ENCODE assay signal across 16 cellular contexts in the genomic region with DNA sequence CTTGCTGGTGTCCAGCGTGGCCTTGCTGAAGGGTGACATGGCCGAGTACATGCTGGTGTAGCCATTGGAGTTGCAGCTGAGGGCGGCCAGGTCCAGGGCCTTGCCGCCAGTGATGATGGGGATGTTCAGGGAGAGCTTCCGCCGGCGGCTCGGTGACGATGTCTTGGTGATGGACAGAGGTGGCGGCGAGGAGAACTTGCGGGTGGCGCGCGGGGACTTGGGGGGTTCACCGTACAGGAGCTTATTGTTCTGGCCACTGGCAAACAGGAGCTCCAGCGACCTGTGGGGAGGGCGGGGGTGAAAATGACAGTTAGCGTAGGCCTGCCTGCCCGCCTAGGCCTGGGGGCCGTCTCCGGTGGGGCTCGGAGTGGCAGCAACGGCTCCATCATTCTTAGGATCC. TPM values are rescaled to one million over a fixed set of nuclear protein-coding genes. Genes with fewer than 3 reads are reported as not detected.
DNase-seq lines count a peak whose midpoint lies in the region; ATAC-seq and TF ChIP-seq lines count a peak whose summit lies in the region.
"Had no signal": no experiment of that assay in that cellular context is flagged by ENCODE, and none has a peak within 500 bp of the region (broad histone marks: within the 10 kb centered on the region; RNA-seq: fewer than 3 reads in every experiment).

No MANE protein-coding gene starts in this region.

- no peaks in the 10 kb centered on the region for H3K9me3 Mint-ChIP-seq in activated T-helper 1 cell treated with anti-CD3 and anti-CD28 coated beads, Interleukin-12 subunit alpha, Interleukin-12 subunit beta, Interleukin-2, Interleukin-4 antibody, amounts not matched to agents 30 ng/mL and 10 ng/mL and 1 ng/mL, durations not matched to agents 14 hours and 24 hours and 36 hours
- H3K9me3 Mint-ChIP-seq in osteocyte (ENCODE audit: unreplicated experiment) = no peaks in the 10 kb centered on the region
- H3K9me3 Mint-ChIP-seq: activated CD4-positive, alpha-beta memory T cell treated with anti-CD3 and anti-CD28 coated beads for 36 hours; CD4-positive, alpha-beta T cell had no signal

- peaks cover 4% of the 10 kb centered on the region for H3K27me3 Mint-ChIP-seq in activated T-helper 1 cell treated with anti-CD3 and anti-CD28 coated beads, Interleukin-12 subunit alpha, Interleukin-12 subunit beta, Interleukin-2, Interleukin-4 antibody, amounts not matched to agents 30 ng/mL and 10 ng/mL and 1 ng/mL, durations not matched to agents 14 hours and 24 hours and 36 hours (ENCODE audit: insufficient read depth)
- peaks cover 3% of the 10 kb centered on the region for H3K27me3 Mint-ChIP-seq in osteocyte (ENCODE audit: unreplicated experiment)
- H3K27me3 Mint-ChIP-seq: activated CD4-positive, alpha-beta memory T cell treated with anti-CD3 and anti-CD28 coated beads for 36 hours; CD4-positive, alpha-beta T cell had no signal

- peak overlapping the region; percentile 18 for H3K27ac Mint-ChIP-seq in activated T-helper 1 cell treated with anti-CD3 and anti-CD28 coated beads, Interleukin-12 subunit alpha, Interleukin-12 subunit beta, Interleukin-2, Interleukin-4 antibody, amounts not matched to agents 30 ng/mL and 10 ng/mL and 1 ng/mL, durations not matched to agents 14 hours and 24 hours and 36 hours
- peak overlapping the region; percentile 31 for H3K27ac Mint-ChIP-seq in osteocyte (ENCODE audit: unreplicated experiment)
- H3K27ac Mint-ChIP-seq: activated CD4-positive, alpha-beta memory T cell treated with anti-CD3 and anti-CD28 coated beads for 36 hours; CD4-positive, alpha-beta T cell had no signal

- H3K27ac ChIP-seq in DND-41 (ENCODE audit: low read length) = peak overlapping the region; percentile 46; the same call in 1 of the 2 replicates
- H3K27ac ChIP-seq: ascending aorta, GM23248, psoas muscle, thoracic aorta had no signal

- no peaks in the 10 kb centered on the region for H3K79me2 ChIP-seq in DND-41 (ENCODE audit: insufficient read depth, low read length)

- TF ChIP-seq CTCF in DND-41 (IDR thresholded peaks at IDR 0.05; ENCODE audit: borderline replicate concordance, extremely low read depth, low read length, poor library complexity, severe bottlenecking) = no peak
- no peak for TF ChIP-seq CTCF in osteocyte (IDR thresholded peaks at IDR 0.05)

- H3K36me3 Mint-ChIP-seq in activated T-helper 1 cell treated with anti-CD3 and anti-CD28 coated beads, Interleukin-12 subunit alpha, Interleukin-12 subunit beta, Interleukin-2, Interleukin-4 antibody, amounts not matched to agents 30 ng/mL and 10 ng/mL and 1 ng/mL, durations not matched to agents 14 hours and 24 hours and 36 hours (ENCODE audit: low read depth) = no peaks in the 10 kb centered on the region
- H3K36me3 Mint-ChIP-seq in osteocyte (ENCODE audit: unreplicated experiment) = no peaks in the 10 kb centered on the region
- H3K36me3 Mint-ChIP-seq: activated CD4-positive, alpha-beta memory T cell treated with anti-CD3 and anti-CD28 coated beads for 36 hours had no signal

- intact Hi-C loops in activated T-helper 1 cell treated with anti-CD3 and anti-CD28 coated beads, Interleukin-12 subunit alpha, Interleukin-12 subunit beta, Interleukin-2, Interleukin-4 antibody, amounts not matched to agents 30 ng/mL and 10 ng/mL and 1 ng/mL, durations not matched to agents 14 hours and 24 hours and 36 hours (cut with micrococcal nuclease) = no loop called here

- no peaks in the 10 kb centered on the region for H3K36me3 ChIP-seq in DND-41 (ENCODE audit: insufficient read depth, low read length)
- H3K36me3 ChIP-seq: ascending aorta, thoracic aorta had no signal

- H3K9me3 ChIP-seq in DND-41 (ENCODE audit: insufficient read depth, low read length, severe bottlenecking) = no peaks in the 10 kb centered on the region
- H3K9me3 ChIP-seq: ascending aorta, psoas muscle, thoracic aorta had no signal

- ATAC-seq in DND-41 (ENCODE audit: insufficient read depth, low read depth) (no peak; the same call in 2 of the 3 replicates), HG03095 (IDR thresholded peaks at IDR 0.05; ENCODE audit: unreplicated experiment) (peak; percentile 2), HG02678 (IDR thresholded peaks at IDR 0.05; ENCODE audit: unreplicated experiment) (no peak), GM19395 (IDR thresholded peaks at IDR 0.05; ENCODE audit: unreplicated experiment) (no peak)

- no peaks in the 10 kb centered on the region for H3K27me3 ChIP-seq in DND-41 (ENCODE audit: insufficient read depth, low read length, poor library complexity)
- H3K27me3 ChIP-seq: ascending aorta had no signal

- no peak for DNase-seq in DND-41
- no peak for DNase-seq in activated T-helper 1 cell treated with anti-CD3 and anti-CD28 coated beads, Interleukin-12 subunit alpha, Interleukin-12 subunit beta, Interleukin-2, Interleukin-4 antibody, amounts not matched to agents 30 ng/mL and 10 ng/mL and 1 ng/mL, durations not matched to agents 14 hours and 24 hours and 36 hours (ENCODE audit: low spot score)
- no peak for DNase-seq in osteocyte (ENCODE audit: extremely low spot score, unreplicated experiment)
- no peak for DNase-seq in activated CD8-positive, alpha-beta memory T cell treated with anti-CD3 and anti-CD28 coated beads, Interleukin-2, amount 50 U/mL, for 4 hours
- no peak for DNase-seq in SKM-1 (lab: John Stamatoyannopoulos, UW; ENCODE audit: unreplicated experiment)
- DNase-seq: activated effector memory CD4-positive, alpha-beta T cell treated with Interleukin-2 at 50 U/mL for 16 hours; CD4-positive, alpha-beta T cell; T-helper 9 cell had no signal

- no peak overlapping the region for H3K4me2 ChIP-seq in DND-41 (ENCODE audit: insufficient read depth, low read length)

- no peak overlapping the region for H3K4me3 Mint-ChIP-seq in activated T-helper 1 cell treated with anti-CD3 and anti-CD28 coated beads, Interleukin-12 subunit alpha, Interleukin-12 subunit beta, Interleukin-2, Interleukin-4 antibody, amounts not matched to agents 30 ng/mL and 10 ng/mL and 1 ng/mL, durations not matched to agents 14 hours and 24 hours and 36 hours
- no peak overlapping the region for H3K4me3 Mint-ChIP-seq in osteocyte (ENCODE audit: unreplicated experiment)
- H3K4me3 Mint-ChIP-seq: activated CD4-positive, alpha-beta memory T cell treated with anti-CD3 and anti-CD28 coated beads for 36 hours; CD4-positive, alpha-beta T cell had no signal

- H3K4me1 ChIP-seq in DND-41 (ENCODE audit: insufficient read depth, low read length) = peaks cover 17% of the 10 kb centered on the region
- H3K4me1 ChIP-seq: ascending aorta, psoas muscle had no signal

- H4K20me1 ChIP-seq in DND-41 (ENCODE audit: insufficient read depth, low read length) = no peaks in the 10 kb centered on the region

- H3K4me3 ChIP-seq in DND-41 (ENCODE audit: low read depth in 1 of 2, low read length in 2 of 2) = no peak overlapping the region
- H3K4me3 ChIP-seq: ascending aorta, GM23248, psoas muscle, thoracic aorta had no signal

- H2AFZ ChIP-seq in DND-41 (ENCODE audit: low read depth, low read length) = no peak overlapping the region
- H2AFZ ChIP-seq: GM23248 had no signal

- peaks cover 18% of the 10 kb centered on the region for H3K4me1 Mint-ChIP-seq in activated T-helper 1 cell treated with anti-CD3 and anti-CD28 coated beads, Interleukin-12 subunit alpha, Interleukin-12 subunit beta, Interleukin-2, Interleukin-4 antibody, amounts not matched to agents 30 ng/mL and 10 ng/mL and 1 ng/mL, durations not matched to agents 14 hours and 24 hours and 36 hours (ENCODE audit: low read depth)
- H3K4me1 Mint-ChIP-seq in osteocyte (ENCODE audit: unreplicated experiment) = peaks cover 25% of the 10 kb centered on the region

- H3K9ac ChIP-seq in DND-41 (ENCODE audit: low read depth, low read length) = no peak overlapping the region
- H3K9ac ChIP-seq: GM23248 had no signal

RNA-seq across cellular contexts. Expression of a gene that starts 59.0 kb away (rescaled TPM):
- total RNA-seq in activated T-helper 1 cell treated with anti-CD3 and anti-CD28 coated beads, Interleukin-12 subunit alpha, Interleukin-12 subunit beta, Interleukin-2, Interleukin-4 antibody, amounts not matched to agents 30 ng/mL and 10 ng/mL and 1 ng/mL, durations not matched to agents 14 hours and 24 hours and 36 hours = 50.9 and 57.3 TPM in 2 replicates
- 6.1 and 6.4 TPM in 2 replicates for total RNA-seq in osteocyte
